ENCODE assay signal across 1 cellular context in genomic region chr18:11860594-11861450, GRCh38.
TF ChIP-seq lines count a peak whose summit lies in the region.

No MANE protein-coding gene starts in this region.

TF ChIP-seq in endothelial cell of umbilical vein, 7 proteins besides CTCF, POLR2A, EP300 and RAD21:
- TF ChIP-seq FOS (IDR thresholded peaks at IDR 0.05; ENCODE audit: borderline replicate concordance, insufficient read depth, low read length) (no peak), MAX (IDR thresholded peaks at IDR 0.05; ENCODE audit: insufficient read depth, insufficient read length) (no peak), JUN (IDR thresholded peaks at IDR 0.05; ENCODE audit: borderline replicate concordance, insufficient read depth, insufficient read length, low read depth) (no peak), POLR2AphosphoS5 (IDR thresholded peaks at IDR 0.05; ENCODE audit: insufficient read depth, low read depth, low read length) (no peak), EZH2 (IDR thresholded peaks at IDR 0.05; ENCODE audit: borderline replicate concordance, low read depth, low read length, severe bottlenecking) (no peak), GATA2 (IDR thresholded peaks at IDR 0.05; ENCODE audit: insufficient read depth, insufficient read length, low read depth, low read length) (no peak), MYC (IDR thresholded peaks at IDR 0.05; ENCODE audit: low read depth, low read length) (no peak)
